In the genomic region with DNA sequence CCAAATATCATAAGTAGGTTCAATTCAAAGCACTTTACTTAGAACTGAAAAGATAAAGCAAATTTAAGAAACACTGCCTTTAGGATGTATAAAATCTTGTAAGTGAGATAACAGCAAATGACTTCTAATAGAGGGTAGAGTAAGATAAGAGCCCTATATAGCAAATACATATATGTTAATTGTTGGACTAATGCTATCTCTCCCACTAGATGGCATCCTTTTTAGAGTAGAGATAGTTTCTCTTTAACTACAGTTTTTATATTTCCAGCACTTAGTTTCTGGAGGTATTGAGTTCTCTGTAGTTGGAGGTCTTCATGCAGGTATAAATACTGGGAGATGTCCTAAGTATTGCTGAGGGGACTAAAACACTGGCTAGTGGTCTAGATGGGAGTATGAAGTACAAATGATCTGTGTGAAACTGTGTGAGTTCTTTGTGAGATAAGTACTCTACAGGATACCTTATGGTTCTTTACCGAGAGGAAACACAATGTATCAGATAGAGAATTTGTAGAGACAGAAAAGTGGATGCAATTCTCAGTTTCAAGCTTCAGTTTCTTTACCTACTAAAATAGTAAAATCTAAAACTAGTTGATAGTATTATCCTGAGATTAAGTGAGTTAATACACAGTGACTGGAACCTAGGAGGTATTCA, we compare ENCODE assay signal across 11 cellular contexts.
DNase-seq lines count a peak whose midpoint lies in the region; ATAC-seq and TF ChIP-seq lines count a peak whose summit lies in the region.
"Had no signal": no experiment of that assay in that cellular context is flagged by ENCODE, and none has a peak within 500 bp of the region (broad histone marks: within the 10 kb centered on the region; RNA-seq: fewer than 3 reads in every experiment).

No MANE protein-coding gene starts in this region.

- no peaks in the 10 kb centered on the region for H3K9me3 ChIP-seq in PC-3 (ENCODE audit: low read length)
- H3K9me3 ChIP-seq: psoas muscle had no signal

- H3K9ac ChIP-seq in PC-3 (ENCODE audit: low read length), result no peak overlapping the region

- H3K27ac Mint-ChIP-seq in naive B cell, result peak overlapping the region in 1 of 6 donors; percentile 2

- BruUV-seq in PC-3 (replicated peaks; lab: Mats Ljungman, UMichigan), result no TSS peak

- H3K4me3 Mint-ChIP-seq in naive B cell, result no peak overlapping the region

- H3K27me3 ChIP-seq in PC-3 (ENCODE audit: low read length), result no peaks in the 10 kb centered on the region

- intact Hi-C loops in PC-3 (cut with micrococcal nuclease), result loop anchor here (5.0 kb wide), 1 partner anchor 266 kb away; no protein-coding TSS in a partner anchor

- no peaks in the 10 kb centered on the region for H3K79me2 ChIP-seq in PC-3 (ENCODE audit: low read length)

- no peaks in the 10 kb centered on the region for H3K36me3 ChIP-seq in PC-3 (ENCODE audit: low read depth, low read length)

- no peak overlapping the region for H3K27ac ChIP-seq in PC-3 (ENCODE audit: low read length)
- H3K27ac ChIP-seq: psoas muscle had no signal

- CTCF ChIA-PET in PC-3 (lab: Charles Lee), result no interaction called here

- DNase-seq in GM12865 (ENCODE audit: low read depth) (no peak), PC-3 (peak; percentile 17), naive B cell (peak; percentile 16), epidermal melanocyte (ENCODE audit: insufficient read length, low spot score) (no peak), GF-D8 (lab: John Stamatoyannopoulos, UW) (no peak)
- DNase-seq: activated T-cell treated with anti-CD3 and anti-CD28 coated beads, Interleukin-2, amount 50 U/mL, for 48 hours; left colon; NK-92 treated with Interleukin-12 subunit alpha and Interleukin-12 subunit beta, amount 100 ng/mL, for 24 hours; psoas muscle had no signal

- H3K4me3 ChIP-seq in GM12865 (ENCODE audit: low read depth, low read length) (no peak overlapping the region), PC-3 (ENCODE audit: low read length) (no peak overlapping the region)
- H3K4me3 ChIP-seq: psoas muscle had no signal

- ATAC-seq in HG03159 (IDR thresholded peaks at IDR 0.05; ENCODE audit: unreplicated experiment) (peak; percentile 68), PC-3 (no peak), naive B cell (ENCODE audit: low read depth in 2 of 2) (peak; percentile 25 to 61), HG03135 (IDR thresholded peaks at IDR 0.05; ENCODE audit: unreplicated experiment) (no peak)
- ATAC-seq: left colon, psoas muscle had no signal

- no peak overlapping the region for H3K4me2 ChIP-seq in PC-3 (ENCODE audit: low read length)

- peaks cover 5 to 17% (median 9%) of the 10 kb centered on the region in 3 donors for H3K4me1 Mint-ChIP-seq in naive B cell

- H3K27me3 Mint-ChIP-seq in naive B cell, result no peaks in the 10 kb centered on the region

- no peaks in the 10 kb centered on the region for H3F3A ChIP-seq in PC-3 (ENCODE audit: low read length, unreplicated experiment)

- TF ChIP-seq CTCF in GM12865 (IDR thresholded peaks at IDR 0.05; ENCODE audit: insufficient read depth, low read depth, low read length, missing control alignments), result peak; percentile 0
- peak; percentile 45 for TF ChIP-seq CTCF in PC-3 (conservative IDR thresholded peaks at IDR 0.05; ENCODE audit: low read depth, low read length)

- H3K4me1 ChIP-seq in PC-3 (ENCODE audit: insufficient read depth, low read length), result no peaks in the 10 kb centered on the region
- H3K4me1 ChIP-seq: psoas muscle had no signal

- POLR2A ChIA-PET in PC-3 (lab: Charles Lee; ENCODE audit: unreplicated experiment), result no interaction called here

- H3K9me2 ChIP-seq in PC-3 (replicated peaks; ENCODE audit: low read length), result no peaks in the 10 kb centered on the region

- no peaks in the 10 kb centered on the region for H3K9me3 Mint-ChIP-seq in naive B cell

- peaks cover 0 to 22% of the 10 kb centered on the region in 2 donors for H3K36me3 Mint-ChIP-seq in naive B cell

- H2AFZ ChIP-seq in PC-3 (ENCODE audit: low read length), result no peak overlapping the region

- H4K20me1 ChIP-seq in PC-3 (ENCODE audit: low read length), result no peaks in the 10 kb centered on the region

Comparison
In these comparisons a context has a peak if more than half of its experiments do, and no peak if none do; other contexts are left out.
1. DNase-seq: peak in PC-3 (single experiment) and naive B cell (single experiment); none in GM12865 (single experiment), epidermal melanocyte (single experiment) and GF-D8 (single experiment).
2. ATAC-seq: peak in HG03159 (single experiment) and naive B cell (2 of 2); none in PC-3 (single experiment) and HG03135 (single experiment).